Comparison of ENCODE assay signal across 7 cellular contexts in the genomic region with DNA sequence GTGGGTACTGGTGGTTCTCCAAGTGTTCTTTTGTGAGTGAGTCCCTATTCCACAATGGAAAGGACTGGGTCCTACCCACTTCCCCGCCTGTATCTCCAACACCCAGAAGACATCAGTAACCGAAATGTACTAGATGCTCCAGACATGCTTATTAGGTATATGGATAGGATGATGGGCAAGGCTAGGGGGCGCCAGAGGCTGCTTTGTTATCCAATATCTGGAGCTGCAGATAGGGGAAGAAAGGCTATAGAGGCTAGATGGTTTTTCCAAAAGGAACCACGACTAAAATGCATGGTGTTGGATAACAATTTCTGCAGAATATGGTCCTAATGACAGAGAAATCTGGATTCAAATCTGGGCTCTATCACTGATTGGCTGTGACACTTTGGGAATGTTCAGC. TPM values are rescaled to one million over a fixed set of nuclear protein-coding genes. Genes with fewer than 3 reads are reported as not detected.
A peak's percentile ranks its signal among the peaks of the same experiment; 100 is the strongest.
DNase-seq lines count a peak whose midpoint lies in the region; ATAC-seq, FAIRE-seq and TF ChIP-seq lines count a peak whose summit lies in the region.

No MANE protein-coding gene starts in this region.

- peak; percentile 21 for FAIRE-seq in HepG2 (lab: Jason Lieb, UNC)

- WGBS in mammary epithelial cell (ENCODE audit: low coverage, missing lambda C conversion rate) = 38% methylated on average over 3 of the region's 4 CpGs
- 44% methylated on average over 4 of the region's 4 CpGs for WGBS in HepG2 (ENCODE audit: low lambda C conversion rate)

- intact Hi-C loops in mammary epithelial cell (cut with micrococcal nuclease) = loop anchor here (1.0 to 5.0 kb wide), 4 partner anchors 99 to 246 kb away; no protein-coding TSS in a partner anchor
- intact Hi-C loops in HepG2 (cut with micrococcal nuclease; ENCODE audit: unreplicated experiment) = loop anchor here (1.0 to 5.0 kb wide), 3 partner anchors 78 to 189 kb away; a partner anchor contains a TSS

- H3K4me2 ChIP-seq in mammary epithelial cell (ENCODE audit: insufficient read depth, low read depth, low read length) = no peak overlapping the region
- H3K4me2 ChIP-seq in HepG2 (ENCODE audit: low read depth, low read length) = no peak overlapping the region

- H2AFZ ChIP-seq in mammary epithelial cell (ENCODE audit: low read depth, low read length) (no peak overlapping the region), HepG2 (ENCODE audit: low read length) (no peak overlapping the region)

- dilution Hi-C loops in mammary epithelial cell (cut with HindIII; ENCODE audit: low sequenced_read_pairs) = no loop called here

- H3K4me1 ChIP-seq in mammary epithelial cell (ENCODE audit: insufficient read depth, low read length) = no peaks in the 10 kb centered on the region
- H3K4me1 ChIP-seq in HepG2 (ENCODE audit: insufficient read depth, low read length) = peaks cover 27% of the 10 kb centered on the region

- DNase-seq in MV-4-11 (lab: John Stamatoyannopoulos, UW) (peak; percentile 79), T-helper 9 cell (peak; percentile 15), mammary epithelial cell (no peak), HepG2 (ENCODE audit: low spot score) (peak; percentile 54)
- peak; percentile 58 for DNase-seq in stimulated activated CD8-positive, alpha-beta memory T cell treated with anti-CD3 and anti-CD28 coated beads, Interleukin-4, amount 100 ng/mL, for 24 hours (ENCODE audit: low read depth)

- no peak for TF ChIP-seq POLR2A in HepG2 (IDR thresholded peaks at IDR 0.05; ENCODE audit: insufficient read depth in 1 of 2, low read depth in 2 of 2, low read length in 2 of 2)

- H3K27ac ChIP-seq in mammary epithelial cell (ENCODE audit: insufficient read depth, low read depth, low read length) (no peak overlapping the region), HepG2 (ENCODE audit: extremely low read length, insufficient read depth, low read length) (no peak overlapping the region)

- in situ Hi-C loops in mammary epithelial cell (cut with MboI; ENCODE audit: low sequenced_read_pairs in 2 of 2) = no loop called here
- in situ Hi-C loops in HepG2 (cut with HindIII; ENCODE audit: extremely low pct_ligation_motif_present, low pct_unique_long_range_greater_than_20kb) = loop anchor here (5.0 kb wide), 2 partner anchors 74 to 99 kb away; no protein-coding TSS in a partner anchor

- CTCF ChIA-PET in mammary epithelial cell (lab: Charles Lee; ENCODE audit: low non-redundant PET) (interaction anchor here (0.5 kb wide), 1 partner anchor 50 kb away, joined by 4 read pairs; no protein-coding TSS in a partner anchor), HepG2 (lab: Yijun Ruan, JAX; ENCODE audit: low intra/inter-chr PET ratio, low total read pairs) (interaction anchor here (0.9 to 3.9 kb wide), 4 partner anchors 76 to 188 kb away, joined by 3 to 26 read pairs (median 6); a partner anchor contains a TSS)

- peak; percentile 84 for ATAC-seq in HepG2
- ATAC-seq in GM18517 (IDR thresholded peaks at IDR 0.05; ENCODE audit: unreplicated experiment) = no peak

- TF ChIP-seq EP300 in HepG2 (IDR thresholded peaks at IDR 0.05; ENCODE audit: low read depth in 2 of 2, low read length in 2 of 2) (no peak), HepG2 (CRISPR knock-in tag; IDR thresholded peaks at IDR 0.05; ENCODE audit: borderline replicate concordance) (no peak)

- no peaks in the 10 kb centered on the region for H3K9me3 ChIP-seq in mammary epithelial cell (replicated peaks; ENCODE audit: insufficient read depth, low read length)
- H3K9me3 ChIP-seq in HepG2 (ENCODE audit: low read length) = no peaks in the 10 kb centered on the region

- H3K9ac ChIP-seq in mammary epithelial cell (ENCODE audit: insufficient read depth, low read length) = no peak overlapping the region
- H3K9ac ChIP-seq in HepG2 (ENCODE audit: insufficient read depth, low read depth, low read length) = no peak overlapping the region

- TF ChIP-seq CTCF in GM12872 (IDR thresholded peaks at IDR 0.05; ENCODE audit: insufficient read depth, low read depth, low read length) = peak; percentile 80
- TF ChIP-seq CTCF in mammary epithelial cell (conservative IDR thresholded peaks at IDR 0.05 in 1 of 2, IDR thresholded peaks at IDR 0.05 in 1 of 2; ENCODE audit: extremely low read depth in 1 of 2, insufficient read depth in 1 of 2, low read depth in 1 of 2, low read length in 2 of 2) = peak; percentile 39 to 53
- TF ChIP-seq CTCF in HepG2 (CRISPR knock-in tag; IDR thresholded peaks at IDR 0.05) = peak; percentile 81

- no TSS peak for BruUV-seq in mammary epithelial cell (replicated peaks; lab: Mats Ljungman, UMichigan)
- BruUV-seq in HepG2 (replicated peaks; lab: Mats Ljungman, UMichigan) = no TSS peak

- H3K4me3 ChIP-seq in mammary epithelial cell (replicated peaks in 1 of 3; ENCODE audit: insufficient read depth in 1 of 3, low read depth in 2 of 3, low read length in 3 of 3) (no peak overlapping the region), HepG2 (replicated peaks in 1 of 3; ENCODE audit: insufficient read depth in 1 of 3, low read depth in 2 of 3, low read length in 3 of 3) (no peak overlapping the region)

- TF ChIP-seq RAD21 in HepG2 (CRISPR knock-in tag; IDR thresholded peaks at IDR 0.05) = peak; percentile 72

- H4K20me1 ChIP-seq in mammary epithelial cell (ENCODE audit: insufficient read depth, low read length) (no peaks in the 10 kb centered on the region), HepG2 (ENCODE audit: insufficient read depth, low read length) (no peaks in the 10 kb centered on the region)

- H3K27me3 ChIP-seq in mammary epithelial cell (ENCODE audit: insufficient read depth, low read length) (no peaks in the 10 kb centered on the region), HepG2 (ENCODE audit: control insufficient read depth in 1 of 2, insufficient read depth in 2 of 2, low read length in 2 of 2) (no peaks in the 10 kb centered on the region; a peak in 1 of 5 replicates)

- POLR2A ChIA-PET in HepG2 (lab: Yijun Ruan, JAX) = interaction anchor here (1.0 kb wide), 1 partner anchor 76 kb away, joined by 4 read pairs; no protein-coding TSS in a partner anchor

- H3K36me3 ChIP-seq in mammary epithelial cell (ENCODE audit: insufficient read depth, low read length) (no peaks in the 10 kb centered on the region), HepG2 (replicated peaks in 1 of 2; ENCODE audit: control insufficient read depth in 1 of 2, insufficient read depth in 2 of 2, low read length in 2 of 2) (peaks cover 0 to 8% of the 10 kb centered on the region in 2 experiments; a peak in 2 of 5 replicates)

- H3K79me2 ChIP-seq in mammary epithelial cell (ENCODE audit: insufficient read depth, low read length) (no peaks in the 10 kb centered on the region), HepG2 (ENCODE audit: insufficient read depth, low read length) (no peaks in the 10 kb centered on the region)

TF ChIP-seq in HepG2, 621 proteins besides CTCF, POLR2A, EP300 and RAD21:
- peak; percentile 75 for TF ChIP-seq SMC3 (IDR thresholded peaks at IDR 0.05; ENCODE audit: low read length)
- TF ChIP-seq LCORL (IDR thresholded peaks at IDR 0.05) = no peak
- TF ChIP-seq LCORL (CRISPR knock-in tag; IDR thresholded peaks at IDR 0.05) = 0 out of 2 replicates have a peak, but pooled peaks have one; percentile 24
- TF ChIP-seq ZNF367 (CRISPR knock-in tag; IDR thresholded peaks at IDR 0.05; ENCODE audit: borderline replicate concordance) = no peak
- peak; percentile 91 for TF ChIP-seq STAG1 (CRISPR knock-in tag; IDR thresholded peaks at IDR 0.05)

RNA-seq across cellular contexts. Expression of a gene that starts 56.2 kb away (rescaled TPM):
- total RNA-seq in mammary epithelial cell (100 to 1,000 TPM; 114 to 129 TPM), HepG2 (2016; rRNA removed; fragmentation: Illumina TruSeq; extraction: Trizol) (86.8 and 120 TPM in 2 replicates)
- polyA plus RNA-seq in mammary epithelial cell (59.7 TPM), HepG2 (2011; rRNA removed) (38.4 and 43.8 TPM in 2 replicates)
- polyA minus RNA-seq in mammary epithelial cell = 58.3 TPM
- total RNA-seq in HepG2 (2016; cell fraction: cytosol; rRNA removed; fragmentation: Illumina TruSeq; extraction: Trizol; ENCODE audit: low read depth) = 31.8 and 36.9 TPM in 2 replicates
- total RNA-seq in HepG2 (2016; cell fraction: insoluble cytoplasmic fraction; rRNA removed; fragmentation: Illumina TruSeq; extraction: Trizol) = 86.8 and 122 TPM in 2 replicates
- 49.6 and 60.6 TPM in 2 replicates for total RNA-seq in HepG2 (2016; cell fraction: membrane; rRNA removed; fragmentation: Illumina TruSeq; extraction: Trizol)
- 124 and 152 TPM in 2 replicates for total RNA-seq in HepG2 (2016; cell fraction: nucleus; rRNA removed; fragmentation: Illumina TruSeq; extraction: Trizol)
- polyA plus RNA-seq in HepG2 (2011; cell fraction: cytosol; rRNA removed) = 44.8 and 98.9 TPM in 2 replicates
- 34.3 and 45.7 TPM in 2 replicates for polyA plus RNA-seq in HepG2 (2011; cell fraction: nucleus; rRNA removed)
- polyA plus RNA-seq in HepG2 (2012) = 81.7 and 88.4 TPM in 2 replicates
- polyA plus RNA-seq in HepG2 (2016; cell fraction: cytosol; fragmentation: Illumina TruSeq; extraction: Trizol; ENCODE audit: low read depth) = 8.5 and 10.4 TPM in 2 replicates
- polyA plus RNA-seq in HepG2 (2016; cell fraction: insoluble cytoplasmic fraction; fragmentation: Illumina TruSeq; extraction: Trizol; ENCODE audit: low read depth) = 64.6 and 77.0 TPM in 2 replicates
- 21.8 and 23.0 TPM in 2 replicates for polyA plus RNA-seq in HepG2 (2016; cell fraction: membrane; fragmentation: Illumina TruSeq; extraction: Trizol; ENCODE audit: low read depth)
- polyA plus RNA-seq in HepG2 (2016; cell fraction: nucleus; fragmentation: Illumina TruSeq; extraction: Trizol; ENCODE audit: insufficient read depth, low read depth) = 107 and 112 TPM in 2 replicates
- polyA minus RNA-seq in HepG2 (2011; rRNA and poly(A)+ RNA removed; ENCODE audit: low replicate concordance) = 36.3 and 40.6 TPM in 2 replicates
- polyA minus RNA-seq in HepG2 (2011; cell fraction: cytosol; rRNA and poly(A)+ RNA removed) = 55.8 and 62.3 TPM in 2 replicates
- 121 and 136 TPM in 2 replicates for polyA minus RNA-seq in HepG2 (2011; cell fraction: nucleus; rRNA and poly(A)+ RNA removed)
